Comparison of ENCODE assay signal across 8 cellular contexts in the genomic region with DNA sequence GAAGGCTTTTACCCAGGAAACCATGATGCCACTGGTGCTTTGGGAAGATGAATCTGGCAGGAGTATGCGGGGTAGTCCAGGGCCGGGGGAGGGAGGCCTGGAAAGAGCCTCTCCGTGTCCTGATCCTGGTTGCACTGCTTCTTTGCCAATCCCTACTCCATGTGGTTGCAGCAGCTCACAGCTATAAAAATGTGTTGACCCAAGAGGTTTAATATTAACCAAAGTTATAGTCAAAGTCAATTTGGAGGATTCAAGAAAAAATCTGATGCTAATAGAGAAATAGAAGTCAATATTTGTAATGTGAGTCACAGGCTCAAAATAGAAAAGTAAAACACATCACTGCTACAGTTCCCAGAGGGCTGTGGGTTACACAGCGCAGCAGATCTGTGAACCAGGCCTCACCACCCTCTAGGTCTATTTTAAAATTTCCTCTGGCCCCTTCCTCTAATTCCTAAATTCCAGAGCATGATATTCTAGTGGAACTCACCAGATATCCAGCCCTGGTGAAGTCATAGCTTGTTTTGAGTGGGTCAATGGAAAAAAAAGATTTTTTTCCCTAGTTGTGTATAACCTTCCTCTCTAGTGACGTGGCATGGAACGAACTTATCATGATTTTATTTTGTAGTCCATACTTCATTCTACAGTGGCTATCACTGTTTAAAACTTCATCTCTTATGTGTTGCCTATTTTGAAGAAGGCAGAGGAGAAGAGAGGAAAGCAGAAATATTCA.
DNase-seq lines count a peak whose midpoint lies in the region; ATAC-seq, FAIRE-seq and TF ChIP-seq lines count a peak whose summit lies in the region.

No MANE protein-coding gene starts in this region.

- peaks cover 0 to 61% (median 0%) of the 10 kb centered on the region in 11 experiments; a peak in 4 of 22 replicates for H3K27me3 ChIP-seq in BLaER1 treated with 17β-estradiol and CSF1 and Interleukin-3, amounts not matched to agents 10 nM and 100 nM
- no peaks in the 10 kb centered on the region for H3K27me3 ChIP-seq in prostate gland (replicated peaks; ENCODE audit: insufficient read depth)

- ATAC-seq in Right ventricle myocardium superior (ENCODE audit: poor library complexity) (peak; percentile 49), HG03095 (IDR thresholded peaks at IDR 0.05; ENCODE audit: unreplicated experiment) (no peak), HG02973 (IDR thresholded peaks at IDR 0.05; ENCODE audit: unreplicated experiment) (no peak)

- intact Hi-C loops in Right ventricle myocardium superior (cut with DNase I), result no loop called here
- intact Hi-C loops in prostate gland (cut with DNase I), result no loop called here

- DNase-seq in RPMI7951 (ENCODE audit: low read depth) (peak; percentile 71), Right ventricle myocardium superior (no peak), prostate gland (ENCODE audit: low spot score) (peak; percentile 23), NCI-H2029 (lab: John Stamatoyannopoulos, UW) (no peak), GM12892 (ENCODE audit: insufficient read length) (no peak)

- H4K20me1 ChIP-seq in BLaER1 treated with 17β-estradiol and CSF1 and Interleukin-3, amounts not matched to agents 10 nM and 100 nM, result peaks cover 0 to 18% (median 0%) of the 10 kb centered on the region in 11 experiments; a peak in 4 of 22 replicates

- peaks cover 66 to 78% (median 69%) of the 10 kb centered on the region in 10 experiments for H3K4me1 ChIP-seq in BLaER1 treated with 17β-estradiol and CSF1 and Interleukin-3, amounts not matched to agents 10 nM and 100 nM
- peaks cover 6% of the 10 kb centered on the region for H3K4me1 ChIP-seq in prostate gland (replicated peaks)

- 55% methylated on average over 6 of the region's 6 CpGs for WGBS in prostate gland

- FAIRE-seq in GM12892 (lab: Jason Lieb, UNC), result no peak

- peak overlapping the region in 4 of 11 experiments; percentile 7 to 39 (median 28); a peak in 4 of 22 replicates for H3K9ac ChIP-seq in BLaER1 treated with 17β-estradiol and CSF1 and Interleukin-3, amounts not matched to agents 10 nM and 100 nM

- peak overlapping the region in 6 of 11 experiments; percentile 46 to 80 (median 67); a peak in 12 of 22 replicates for H3K27ac ChIP-seq in BLaER1 treated with 17β-estradiol and CSF1 and Interleukin-3, amounts not matched to agents 10 nM and 100 nM
- H3K27ac ChIP-seq in prostate gland, result peak overlapping the region; percentile 53 to 59

- H3K4me3 ChIP-seq in BLaER1 treated with 17β-estradiol and CSF1 and Interleukin-3, amounts not matched to agents 10 nM and 100 nM, result no peak overlapping the region
- no peak overlapping the region for H3K4me3 ChIP-seq in prostate gland

- peak overlapping the region; percentile 24 to 98 (median 90) for H3K4me2 ChIP-seq in BLaER1 treated with 17β-estradiol and CSF1 and Interleukin-3, amounts not matched to agents 10 nM and 100 nM

- H3K9me3 ChIP-seq in BLaER1 treated with 17β-estradiol and CSF1 and Interleukin-3, amounts not matched to agents 10 nM and 100 nM (replicated peaks in 1 of 11), result peaks cover 0 to 8% (median 0%) of the 10 kb centered on the region in 11 experiments; a peak in 3 of 22 replicates
- H3K9me3 ChIP-seq in prostate gland, result no peaks in the 10 kb centered on the region

- no peaks in the 10 kb centered on the region for H3K36me3 ChIP-seq in BLaER1 treated with 17β-estradiol and CSF1 and Interleukin-3, amounts not matched to agents 10 nM and 100 nM
- H3K36me3 ChIP-seq in prostate gland, result no peaks in the 10 kb centered on the region

- TF ChIP-seq POLR2A in prostate gland (IDR thresholded peaks at IDR 0.05) (no peak), GM12892 (IDR thresholded peaks at IDR 0.05; ENCODE audit: low read depth, low read length) (no peak)

- no peak for TF ChIP-seq CTCF in prostate gland (IDR thresholded peaks at IDR 0.05)

Comparison
In these comparisons a context has a peak if more than half of its experiments do, and no peak if none do; other contexts are left out.
1. DNase-seq: peak in RPMI7951 (single experiment) and prostate gland (single experiment); none in Right ventricle myocardium superior (single experiment), NCI-H2029 (single experiment) and GM12892 (single experiment).